ENCODE assay signal across 8 cellular contexts in genomic region chr3:102229062-102229655, GRCh38.
DNase-seq lines count a peak whose midpoint lies in the region; ATAC-seq and TF ChIP-seq lines count a peak whose summit lies in the region.

No MANE protein-coding gene starts in this region.

- ATAC-seq in GM19324 (IDR thresholded peaks at IDR 0.05; ENCODE audit: low FRiP score, unreplicated experiment) (peak; percentile 65), mucosa of descending colon (peak; percentile 86)

- no peaks in the 10 kb centered on the region for H3K9me3 Mint-ChIP-seq in CD14-positive monocyte
- H3K9me3 Mint-ChIP-seq in endothelial cell (ENCODE audit: unreplicated experiment): no peaks in the 10 kb centered on the region

- no peaks in the 10 kb centered on the region for H3K9me3 ChIP-seq in mucosa of descending colon

- DNase-seq in CD14-positive monocyte (ENCODE audit: low spot score) (peak; percentile 59), HS-27A (ENCODE audit: low read depth) (peak; percentile 50), NOMO-1 (lab: John Stamatoyannopoulos, UW; ENCODE audit: unreplicated experiment in 2 of 2) (peak; percentile 62 to 69), endothelial cell (ENCODE audit: low spot score) (peak; percentile 76), mucosa of descending colon (peak in 2 of 3 donors; percentile 80 to 89)
- peak; percentile 28 to 42 for DNase-seq in activated CD8-positive, alpha-beta memory T cell treated with anti-CD3 and anti-CD28 coated beads for 1 hour (ENCODE audit: extremely low read depth in 1 of 2, low read depth in 1 of 2)
- peak; percentile 83 for DNase-seq in stimulated activated CD8-positive, alpha-beta memory T cell treated with anti-CD3 and anti-CD28 coated beads, Interleukin-4, amount 100 ng/mL, for 48 hours

- H3K4me3 Mint-ChIP-seq in CD14-positive monocyte (peak overlapping the region in 1 of 2 donors; percentile 11), endothelial cell (ENCODE audit: unreplicated experiment) (no peak overlapping the region)

- peaks cover 19% of the 10 kb centered on the region for H3K4me1 Mint-ChIP-seq in CD14-positive monocyte
- H3K4me1 Mint-ChIP-seq in endothelial cell (ENCODE audit: unreplicated experiment): no peaks in the 10 kb centered on the region

- H3K27me3 Mint-ChIP-seq in CD14-positive monocyte (ENCODE audit: low read depth in 3 of 3) (peaks cover 0 to 3% (median 0%) of the 10 kb centered on the region in 3 donors), endothelial cell (ENCODE audit: unreplicated experiment) (no peaks in the 10 kb centered on the region)

- peak overlapping the region in 1 of 7 donors; percentile 74 for H3K27ac Mint-ChIP-seq in CD14-positive monocyte
- no peak overlapping the region for H3K27ac Mint-ChIP-seq in endothelial cell (ENCODE audit: unreplicated experiment)

- H3K36me3 Mint-ChIP-seq in CD14-positive monocyte (no peaks in the 10 kb centered on the region), endothelial cell (ENCODE audit: low read depth, unreplicated experiment) (no peaks in the 10 kb centered on the region)

- no peaks in the 10 kb centered on the region for H3K36me3 ChIP-seq in mucosa of descending colon (ENCODE audit: low read depth)

- no peaks in the 10 kb centered on the region for H3K4me1 ChIP-seq in mucosa of descending colon (ENCODE audit: low read depth)

- TF ChIP-seq CTCF in CD14-positive monocyte (IDR thresholded peaks at IDR 0.05): peak; percentile 86
- peak; percentile 94 for TF ChIP-seq CTCF in endothelial cell (IDR thresholded peaks at IDR 0.05; ENCODE audit: unreplicated experiment)
- TF ChIP-seq CTCF in mucosa of descending colon (IDR thresholded peaks at IDR 0.05): peak; percentile 90

- intact Hi-C loops in CD14-positive monocyte (cut with micrococcal nuclease) (no loop called here), mucosa of descending colon (cut with DNase I, micrococcal nuclease) (loop anchor here (5.0 kb wide), 2 partner anchors 308 to 417 kb away; no protein-coding TSS in a partner anchor)

- H3K4me3 ChIP-seq in mucosa of descending colon: no peak overlapping the region

Comparison
In these comparisons a context has a peak if more than half of its experiments do, and no peak if none do; other contexts are left out.
1. intact Hi-C loops: an anchor here in mucosa of descending colon (5.0 kb wide); none called in CD14-positive monocyte.